ENCODE assay signal across 18 cellular contexts in genomic region chr21:34020934-34021553, GRCh38. TPM values are rescaled to one million over a fixed set of nuclear protein-coding genes. Genes with fewer than 3 reads are reported as not detected.
A peak's percentile ranks its signal among the peaks of the same experiment; 100 is the strongest.
DNase-seq lines count a peak whose midpoint lies in the region; ATAC-seq, FAIRE-seq and TF ChIP-seq lines count a peak whose summit lies in the region.
"Had no signal": no experiment of that assay in that cellular context is flagged by ENCODE, and none has a peak within 500 bp of the region (broad histone marks: within the 10 kb centered on the region; RNA-seq: fewer than 3 reads in every experiment).

No MANE protein-coding gene starts in this region.

- peak overlapping the region; percentile 69 for H3K27ac Mint-ChIP-seq in T-helper 1 cell treated with Interleukin-12 subunit alpha and Interleukin-12 subunit beta and Interleukin-4 antibody, amounts not matched to agents 30 μg/mL and 1 μg/mL, for 36 hours
- H3K27ac Mint-ChIP-seq in astrocyte (ENCODE audit: unreplicated experiment), result no peak overlapping the region
- peak overlapping the region; percentile 93 for H3K27ac Mint-ChIP-seq in stimulated activated memory B cell treated with anti-CD40 and anti-IgM and Interleukin-4, amounts not matched to agents 10 μg/mL and 1 μg/mL and 100 μg/mL, for 72 hours
- H3K27ac Mint-ChIP-seq: activated CD4-positive, alpha-beta memory T cell treated with anti-CD3 and anti-CD28 coated beads for 36 hours; activated naive CD8-positive, alpha-beta T cell treated with anti-CD3 and anti-CD28 coated beads for 36 hours had no signal

- no peak for ATAC-seq in stimulated activated memory B cell treated with anti-CD40 and anti-IgM and Interleukin-4, amounts not matched to agents 10 μg/mL and 1 μg/mL and 100 μg/mL, for 72 hours
- ATAC-seq in HG02678 (IDR thresholded peaks at IDR 0.05; ENCODE audit: unreplicated experiment), result no peak
- ATAC-seq: activated CD4-positive, CD25-positive, alpha-beta regulatory T cell treated with anti-CD3 and anti-CD28 coated beads, Interleukin-2, amount 50 U/mL, for 24 hours; lower lobe of right lung had no signal

- no peaks in the 10 kb centered on the region for H3K79me2 ChIP-seq in astrocyte (ENCODE audit: insufficient read depth, low read length)

- H3K4me3 ChIP-seq in NB4 (ENCODE audit: low read depth, low read length) (no peak overlapping the region), astrocyte (ENCODE audit: insufficient read depth, low read depth, low read length) (no peak overlapping the region)
- H3K4me3 ChIP-seq: ascending aorta, K562, lower lobe of right lung had no signal

- H3K9me3 Mint-ChIP-seq in T-helper 1 cell treated with Interleukin-12 subunit alpha and Interleukin-12 subunit beta and Interleukin-4 antibody, amounts not matched to agents 30 μg/mL and 1 μg/mL, for 36 hours, result peaks cover 9% of the 10 kb centered on the region
- peaks cover 13% of the 10 kb centered on the region for H3K9me3 Mint-ChIP-seq in astrocyte (ENCODE audit: unreplicated experiment)
- H3K9me3 Mint-ChIP-seq in stimulated activated memory B cell treated with anti-CD40 and anti-IgM and Interleukin-4, amounts not matched to agents 10 μg/mL and 1 μg/mL and 100 μg/mL, for 72 hours, result peaks cover 4% of the 10 kb centered on the region

- TF ChIP-seq CTCF in NB4 (IDR thresholded peaks at IDR 0.05; ENCODE audit: low read depth, low read length) (no peak), astrocyte (IDR thresholded peaks at IDR 0.05; ENCODE audit: insufficient read depth, low read depth, low read length) (no peak)

- H3K9ac ChIP-seq in astrocyte (ENCODE audit: low read length), result no peak overlapping the region

- no peaks in the 10 kb centered on the region for H3K9me3 ChIP-seq in astrocyte (ENCODE audit: insufficient read depth, low read depth, low read length)
- H3K9me3 ChIP-seq: ascending aorta had no signal

- no peaks in the 10 kb centered on the region for H3K27me3 Mint-ChIP-seq in T-helper 1 cell treated with Interleukin-12 subunit alpha and Interleukin-12 subunit beta and Interleukin-4 antibody, amounts not matched to agents 30 μg/mL and 1 μg/mL, for 36 hours (ENCODE audit: low read depth)
- no peaks in the 10 kb centered on the region for H3K27me3 Mint-ChIP-seq in astrocyte (ENCODE audit: low read depth, unreplicated experiment)
- H3K27me3 Mint-ChIP-seq in stimulated activated memory B cell treated with anti-CD40 and anti-IgM and Interleukin-4, amounts not matched to agents 10 μg/mL and 1 μg/mL and 100 μg/mL, for 72 hours, result no peaks in the 10 kb centered on the region
- H3K27me3 Mint-ChIP-seq: activated CD4-positive, alpha-beta memory T cell treated with anti-CD3 and anti-CD28 coated beads for 36 hours; activated naive CD8-positive, alpha-beta T cell treated with anti-CD3 and anti-CD28 coated beads for 36 hours had no signal

- no peaks in the 10 kb centered on the region for H3K36me3 ChIP-seq in astrocyte (ENCODE audit: insufficient read depth, low read length)
- H3K36me3 ChIP-seq: ascending aorta, lower lobe of right lung had no signal

- no peak overlapping the region for H3K4me3 Mint-ChIP-seq in T-helper 1 cell treated with Interleukin-12 subunit alpha and Interleukin-12 subunit beta and Interleukin-4 antibody, amounts not matched to agents 30 μg/mL and 1 μg/mL, for 36 hours
- H3K4me3 Mint-ChIP-seq in astrocyte (ENCODE audit: unreplicated experiment), result no peak overlapping the region
- no peak overlapping the region for H3K4me3 Mint-ChIP-seq in stimulated activated memory B cell treated with anti-CD40 and anti-IgM and Interleukin-4, amounts not matched to agents 10 μg/mL and 1 μg/mL and 100 μg/mL, for 72 hours
- H3K4me3 Mint-ChIP-seq: activated CD4-positive, alpha-beta memory T cell treated with anti-CD3 and anti-CD28 coated beads for 36 hours; activated naive CD8-positive, alpha-beta T cell treated with anti-CD3 and anti-CD28 coated beads for 36 hours had no signal

- no peak overlapping the region for H3K27ac ChIP-seq in astrocyte (ENCODE audit: low read depth, low read length)
- H3K27ac ChIP-seq: ascending aorta, lower lobe of right lung had no signal

- FAIRE-seq in astrocyte (lab: Jason Lieb, UNC), result no peak

- peaks cover 8% of the 10 kb centered on the region for H3K36me3 Mint-ChIP-seq in T-helper 1 cell treated with Interleukin-12 subunit alpha and Interleukin-12 subunit beta and Interleukin-4 antibody, amounts not matched to agents 30 μg/mL and 1 μg/mL, for 36 hours (ENCODE audit: low read depth)
- peaks cover 2% of the 10 kb centered on the region for H3K36me3 Mint-ChIP-seq in astrocyte (ENCODE audit: low read depth, unreplicated experiment)
- H3K36me3 Mint-ChIP-seq in stimulated activated memory B cell treated with anti-CD40 and anti-IgM and Interleukin-4, amounts not matched to agents 10 μg/mL and 1 μg/mL and 100 μg/mL, for 72 hours, result peaks cover 5% of the 10 kb centered on the region
- H3K36me3 Mint-ChIP-seq: activated CD4-positive, alpha-beta memory T cell treated with anti-CD3 and anti-CD28 coated beads for 36 hours; activated naive CD8-positive, alpha-beta T cell treated with anti-CD3 and anti-CD28 coated beads for 36 hours had no signal

- no peak for TF ChIP-seq POLR2A in NB4 (IDR thresholded peaks at IDR 0.05; ENCODE audit: extremely low read depth, insufficient read length)

- no peak overlapping the region for H3K4me2 ChIP-seq in astrocyte (ENCODE audit: low read length)

- no peak overlapping the region for H2AFZ ChIP-seq in astrocyte (ENCODE audit: low read depth, low read length)

- H3K27me3 ChIP-seq in astrocyte (ENCODE audit: insufficient read depth, low read length), result no peaks in the 10 kb centered on the region
- H3K27me3 ChIP-seq: ascending aorta had no signal

- DNase-seq in T-helper 1 cell (no peak), NB4 (ENCODE audit: low read depth) (peak; percentile 23), astrocyte (ENCODE audit: low read depth) (peak; percentile 52), dermis blood vessel endothelial cell (no peak), H4 (ENCODE audit: low spot score) (no peak)
- DNase-seq: activated CD4-positive, alpha-beta memory T cell treated with anti-CD3 and anti-CD28 coated beads for 36 hours; activated CD8-positive, alpha-beta memory T cell treated with anti-CD3 and anti-CD28 coated beads, Interleukin-2, amount 50 U/mL, for 48 hours; activated naive CD8-positive, alpha-beta T cell treated with anti-CD3 and anti-CD28 coated beads for 36 hours; central memory CD4-positive, alpha-beta T cell; DMS79; glutamatergic neuron; lower lobe of right lung had no signal

- peaks cover 41% of the 10 kb centered on the region for H3K4me1 Mint-ChIP-seq in T-helper 1 cell treated with Interleukin-12 subunit alpha and Interleukin-12 subunit beta and Interleukin-4 antibody, amounts not matched to agents 30 μg/mL and 1 μg/mL, for 36 hours (ENCODE audit: low read depth)
- H3K4me1 Mint-ChIP-seq in astrocyte (ENCODE audit: low read depth, unreplicated experiment), result peaks cover 3% of the 10 kb centered on the region
- peaks cover 44% of the 10 kb centered on the region for H3K4me1 Mint-ChIP-seq in stimulated activated memory B cell treated with anti-CD40 and anti-IgM and Interleukin-4, amounts not matched to agents 10 μg/mL and 1 μg/mL and 100 μg/mL, for 72 hours

- H3K4me1 ChIP-seq in astrocyte (ENCODE audit: insufficient read depth, low read length), result no peaks in the 10 kb centered on the region

- H4K20me1 ChIP-seq in astrocyte (ENCODE audit: insufficient read depth, low read length), result no peaks in the 10 kb centered on the region

RNA-seq across cellular contexts. Expression of gene MRPS6, which starts 52.3 kb away (rescaled TPM):
- total RNA-seq in astrocyte (57.8 and 67.5 TPM in 2 replicates), dermis blood vessel endothelial cell (14.3 and 16.3 TPM in 2 replicates)
- total RNA-seq in H4 (2014; rRNA removed; shearing (Covaris generic)), result 26.8 and 40.9 TPM in 2 replicates

RNA-seq across cellular contexts. Expression of gene SLC5A3, which starts 52.3 kb away (rescaled TPM):
- 17.8 and 22.1 TPM in 2 replicates for total RNA-seq in astrocyte
- 39.1 and 45.1 TPM in 2 replicates for total RNA-seq in dermis blood vessel endothelial cell
- 8.5 and 11.4 TPM in 2 replicates for total RNA-seq in H4 (2014; rRNA removed; shearing (Covaris generic))

Comparison
In these comparisons a context has a peak if more than half of its experiments do, and no peak if none do; other contexts are left out.
1. DNase-seq: peak in NB4 (single experiment) and astrocyte (single experiment); none in T-helper 1 cell (0 of 5), dermis blood vessel endothelial cell (single experiment) and H4 (single experiment).